Comparison of ENCODE assay signal across 18 cellular contexts in genomic region chr10:96842896-96843723, GRCh38. TPM values are rescaled to one million over a fixed set of nuclear protein-coding genes. Genes with fewer than 3 reads are reported as not detected.
DNase-seq lines count a peak whose midpoint lies in the region; ATAC-seq and TF ChIP-seq lines count a peak whose summit lies in the region.
"Had no signal": no experiment of that assay in that cellular context is flagged by ENCODE, and none has a peak within 500 bp of the region (broad histone marks: within the 10 kb centered on the region; RNA-seq: fewer than 3 reads in every experiment).

No MANE protein-coding gene starts in this region.

- H3K36me3 ChIP-seq in HUES64 (ENCODE audit: insufficient read depth, low read length) (no peaks in the 10 kb centered on the region), mesodermal cell (ENCODE audit: control insufficient read depth, insufficient read depth, low read length) (peaks cover 4% of the 10 kb centered on the region), right atrium auricular region (no peaks in the 10 kb centered on the region), aorta (ENCODE audit: control insufficient read depth in 1 of 2, insufficient read depth in 2 of 2, low read length in 1 of 2) (no peaks in the 10 kb centered on the region)
- H3K36me3 ChIP-seq: left lung had no signal

- no peak overlapping the region for H3K4me3 ChIP-seq in HUES64 (ENCODE audit: low read length)
- H3K4me3 ChIP-seq in mesodermal cell (ENCODE audit: extremely low read depth, insufficient read depth, low read length, poor library complexity, severe bottlenecking), result no peak overlapping the region
- no peak overlapping the region for H3K4me3 ChIP-seq in right atrium auricular region
- no peak overlapping the region for H3K4me3 ChIP-seq in aorta (ENCODE audit: low read length in 2 of 2)
- H3K4me3 ChIP-seq: left lung had no signal

- 87% methylated on average over 5 of the region's 8 CpGs for WGBS in HUES64
- WGBS in mesodermal cell (ENCODE audit: insufficient coverage in 2 of 2), 2 experiments, result 93 to 100% methylated on average over 3 to 4 of the region's 8 CpGs
- 73 to 83% methylated on average over 8 of the region's 8 CpGs for WGBS in aorta, 2 donors

- H3K9ac ChIP-seq in HUES64 (ENCODE audit: low read depth, low read length), result no peak overlapping the region

- intact Hi-C loops in aorta (cut with DNase I), result loop anchor here in 1 of 2 donors (10.0 kb wide), 1 partner anchor 72 kb away; no protein-coding TSS in a partner anchor

- peaks cover 37% of the 10 kb centered on the region for H3K4me1 ChIP-seq in HUES64 (ENCODE audit: insufficient read depth, low read length)
- peaks cover 7% of the 10 kb centered on the region for H3K4me1 ChIP-seq in mesodermal cell (ENCODE audit: control insufficient read depth, insufficient read depth, low read length, poor library complexity, severe bottlenecking)
- peaks cover 0 to 18% of the 10 kb centered on the region in 2 donors for H3K4me1 ChIP-seq in right atrium auricular region
- H3K4me1 ChIP-seq in aorta (ENCODE audit: control insufficient read depth in 1 of 2, insufficient read depth in 2 of 2, low read length in 2 of 2), result peaks cover 2 to 5% of the 10 kb centered on the region in 2 donors

- DNase-seq in epithelial cell of prostate (ENCODE audit: low read depth, low spot score), result no peak
- no peak for DNase-seq in right atrium auricular region (ENCODE audit: low spot score)
- DNase-seq in NOMO-1 treated with dmso at 0.1 percent for 144 hours (lab: John Stamatoyannopoulos, UW; ENCODE audit: unreplicated experiment), result no peak
- no peak for DNase-seq in aorta
- DNase-seq: ACHN; activated CD4-positive, alpha-beta T cell treated with anti-CD3 and anti-CD28 coated beads for 36 hours; activated CD8-positive, alpha-beta memory T cell treated with anti-CD3 and anti-CD28 coated beads, Interleukin-2, amount 50 U/mL, for 4 hours; activated naive CD4-positive, alpha-beta T cell; IMR-90; left lung; NCI-H2081; NCI-H510A treated with DMSO at 0.1 percent for 48 hours; retina; T1000 had no signal

- TF ChIP-seq CTCF in C4-2B (conservative IDR thresholded peaks at IDR 0.05) (no peak), right atrium auricular region (IDR thresholded peaks at IDR 0.05) (no peak)

- no peaks in the 10 kb centered on the region for H3K27me3 ChIP-seq in HUES64 (ENCODE audit: insufficient read depth, low read length)
- H3K27me3 ChIP-seq in right atrium auricular region, result no peaks in the 10 kb centered on the region
- H3K27me3 ChIP-seq in aorta (ENCODE audit: control insufficient read depth in 1 of 2, insufficient read depth in 2 of 2, low read length in 1 of 2), result no peaks in the 10 kb centered on the region
- H3K27me3 ChIP-seq: left lung had no signal

- H3K9me3 ChIP-seq in HUES64 (ENCODE audit: insufficient read depth, low read depth, low read length) (no peaks in the 10 kb centered on the region), mesodermal cell (ENCODE audit: control insufficient read depth, low read length) (no peaks in the 10 kb centered on the region), right atrium auricular region (no peaks in the 10 kb centered on the region), aorta (ENCODE audit: control insufficient read depth, low read length) (no peaks in the 10 kb centered on the region)
- H3K9me3 ChIP-seq: left lung had no signal

- H3K27ac ChIP-seq in C4-2B (peak overlapping the region; percentile 31; the same call in 1 of the 2 replicates), HUES64 (ENCODE audit: low read depth, low read length) (peak overlapping the region; percentile 33; the same call in 1 of the 2 replicates), epithelial cell of prostate (peak overlapping the region; percentile 77), mesodermal cell (ENCODE audit: low read depth, low read length, severe bottlenecking) (peak overlapping the region; percentile 17), right atrium auricular region (no peak overlapping the region), aorta (ENCODE audit: low read depth in 1 of 2, low read length in 2 of 2) (no peak overlapping the region)
- H3K27ac ChIP-seq: left lung had no signal

- ATAC-seq in HG02642 (IDR thresholded peaks at IDR 0.05; ENCODE audit: poor library complexity, unreplicated experiment) (no peak), aorta (ENCODE audit: low FRiP score) (no peak)
- ATAC-seq: activated CD4-positive, alpha-beta T cell treated with anti-CD3 and anti-CD28 coated beads for 36 hours; left lung had no signal

RNA-seq across cellular contexts. Expression of gene LCOR, which starts 11.0 kb away (rescaled TPM):
- polyA plus RNA-seq in HUES64 (2013, experiment 1 of 2), result 8.8 TPM
- 10.0 TPM for polyA plus RNA-seq in HUES64 (2013, experiment 2 of 2)
- 10.0 TPM for polyA plus RNA-seq in mesodermal cell (2013, experiment 1 of 2)
- polyA plus RNA-seq in mesodermal cell (2013, experiment 2 of 2), result 10.3 TPM
- total RNA-seq in right atrium auricular region (10 to 100 TPM; 10.2 to 12.2 TPM), aorta (10 to 100 TPM; 36.4 to 38.9 TPM)
- 1 to 10 TPM; 2.4 to 2.7 TPM for polyA plus RNA-seq in aorta

Comparison
In these comparisons a context has a peak if more than half of its experiments do, and no peak if none do; other contexts are left out.
1. H3K27ac ChIP-seq: peak in C4-2B (single experiment), HUES64 (single experiment), epithelial cell of prostate (single experiment) and mesodermal cell (single experiment); none in right atrium auricular region (0 of 2) and aorta (0 of 2).